20 cellular contexts compared by ENCODE assay signal in genomic region chr18:76232010-76232409, GRCh38.
DNase-seq lines count a peak whose midpoint lies in the region; ATAC-seq lines count a peak whose summit lies in the region.
"Had no signal": no experiment of that assay in that cellular context is flagged by ENCODE, and none has a peak within 500 bp of the region (broad histone marks: within the 10 kb centered on the region; RNA-seq: fewer than 3 reads in every experiment).

No MANE protein-coding gene starts in this region.

- H3K36me3 Mint-ChIP-seq in activated CD4-positive, alpha-beta T cell treated with anti-CD3 and anti-CD28 coated beads for 36 hours (ENCODE audit: low read depth) = no peaks in the 10 kb centered on the region
- no peaks in the 10 kb centered on the region for H3K36me3 Mint-ChIP-seq in activated T-cell treated with anti-CD3 and anti-CD28 coated beads, Interleukin-2, amount 50 U/mL, for 72 hours (ENCODE audit: insufficient read depth in 2 of 2)
- H3K36me3 Mint-ChIP-seq: CD8-positive, alpha-beta T cell had no signal

- H3K27me3 Mint-ChIP-seq in activated CD4-positive, alpha-beta T cell treated with anti-CD3 and anti-CD28 coated beads for 36 hours = peaks cover 15% of the 10 kb centered on the region
- peaks cover 29% of the 10 kb centered on the region for H3K27me3 Mint-ChIP-seq in activated T-cell treated with anti-CD3 and anti-CD28 coated beads, Interleukin-2, amount 50 U/mL, for 72 hours (ENCODE audit: low read depth)

- peak; percentile 58 for ATAC-seq in activated CD4-positive, alpha-beta T cell treated with anti-CD3 and anti-CD28 coated beads for 36 hours
- peak; percentile 57 to 61 for ATAC-seq in activated T-cell treated with anti-CD3 and anti-CD28 coated beads, Interleukin-2, amount 50 U/mL, for 72 hours (replicated peaks in 1 of 2)
- ATAC-seq: A549; CD8-positive, alpha-beta T cell; GM12878 had no signal

- H3K9me3 Mint-ChIP-seq in activated CD4-positive, alpha-beta T cell treated with anti-CD3 and anti-CD28 coated beads for 36 hours (ENCODE audit: low read depth) = no peaks in the 10 kb centered on the region
- no peaks in the 10 kb centered on the region for H3K9me3 Mint-ChIP-seq in activated T-cell treated with anti-CD3 and anti-CD28 coated beads, Interleukin-2, amount 50 U/mL, for 72 hours
- H3K9me3 Mint-ChIP-seq: CD8-positive, alpha-beta T cell had no signal

- no peak overlapping the region for H3K4me3 Mint-ChIP-seq in activated CD4-positive, alpha-beta T cell treated with anti-CD3 and anti-CD28 coated beads for 36 hours
- H3K4me3 Mint-ChIP-seq in activated T-cell treated with anti-CD3 and anti-CD28 coated beads, Interleukin-2, amount 50 U/mL, for 72 hours = peak overlapping the region in 1 of 2 donors; percentile 6
- H3K4me3 Mint-ChIP-seq: B cell; CD4-positive, alpha-beta T cell; CD8-positive, alpha-beta T cell had no signal

- H3K27ac Mint-ChIP-seq in activated CD4-positive, alpha-beta T cell treated with anti-CD3 and anti-CD28 coated beads for 36 hours = no peak overlapping the region
- no peak overlapping the region for H3K27ac Mint-ChIP-seq in activated T-cell treated with anti-CD3 and anti-CD28 coated beads, Interleukin-2, amount 50 U/mL, for 72 hours
- H3K27ac Mint-ChIP-seq: B cell; CD4-positive, alpha-beta T cell; CD8-positive, alpha-beta T cell had no signal

- intact Hi-C loops in activated CD4-positive, alpha-beta T cell treated with anti-CD3 and anti-CD28 coated beads for 36 hours (cut with DNase I, micrococcal nuclease) = no loop called here

- POLR2A ChIA-PET in activated CD4-positive, alpha-beta T cell treated with anti-CD3 and anti-CD28 coated beads for 36 hours (lab: Charles Lee) = no interaction called here

- no peak for DNase-seq in activated CD4-positive, alpha-beta T cell treated with anti-CD3 and anti-CD28 coated beads for 36 hours
- no peak for DNase-seq in activated CD4-positive, alpha-beta T cell treated with anti-CD3 and anti-CD28 coated beads, Interleukin-2, amount 50 U/mL, for 48 hours
- no peak for DNase-seq in activated T-cell treated with anti-CD3 and anti-CD28 coated beads, Interleukin-2, amount 50 U/mL, for 72 hours
- DNase-seq in activated T-cell treated with anti-CD3 and anti-CD28 coated beads for 4 hours = no peak
- DNase-seq in NCI-H2081 (lab: John Stamatoyannopoulos, UW) = no peak
- DNase-seq: AML-193; Caco-2; Calu3; CD4-positive, alpha-beta T cell; CD8-positive, alpha-beta T cell; DMS 273 treated with DMSO at 0.1 percent for 48 hours; DMS153; DMS53; DMS79; DND-41; EL; GDM1 had no signal

- no peaks in the 10 kb centered on the region for H3K4me1 Mint-ChIP-seq in activated CD4-positive, alpha-beta T cell treated with anti-CD3 and anti-CD28 coated beads for 36 hours
- peaks cover 8% of the 10 kb centered on the region for H3K4me1 Mint-ChIP-seq in activated T-cell treated with anti-CD3 and anti-CD28 coated beads, Interleukin-2, amount 50 U/mL, for 72 hours (ENCODE audit: low read depth)
- H3K4me1 Mint-ChIP-seq: B cell had no signal

- CTCF ChIA-PET in activated CD4-positive, alpha-beta T cell treated with anti-CD3 and anti-CD28 coated beads for 36 hours (lab: Charles Lee) = no interaction called here
